ENCODE assay signal across 17 cellular contexts in the genomic region with DNA sequence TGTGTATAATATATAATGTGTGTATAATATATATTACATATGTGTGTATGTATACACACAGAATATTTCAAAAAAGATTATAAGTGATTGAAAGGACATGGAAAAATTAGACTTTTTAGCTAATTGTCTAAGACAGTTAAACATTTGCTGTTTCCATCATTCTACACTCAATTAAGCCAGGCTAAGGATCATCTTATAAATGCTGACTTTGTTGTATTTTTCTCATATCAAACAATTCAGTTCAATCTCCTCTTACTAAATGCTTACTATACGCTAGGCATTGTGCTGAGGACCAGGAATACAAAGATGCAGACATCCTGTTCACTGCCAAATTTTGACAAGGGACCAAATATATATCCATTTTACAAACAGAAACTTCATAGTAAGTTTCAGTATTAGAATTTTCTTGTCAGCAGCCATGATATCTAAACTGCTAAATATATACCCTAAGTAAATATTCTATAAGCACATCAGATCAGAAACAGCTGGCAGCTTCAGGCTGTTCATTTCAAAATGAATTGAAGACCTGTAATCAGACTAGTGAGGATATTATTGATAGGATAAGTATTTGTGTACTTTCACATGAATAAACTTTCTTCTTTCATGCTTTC. TPM values are rescaled to one million over a fixed set of nuclear protein-coding genes. Genes with fewer than 3 reads are reported as not detected.
DNase-seq lines count a peak whose midpoint lies in the region; ATAC-seq, FAIRE-seq and TF ChIP-seq lines count a peak whose summit lies in the region.
"Had no signal": no experiment of that assay in that cellular context is flagged by ENCODE, and none has a peak within 500 bp of the region (broad histone marks: within the 10 kb centered on the region; RNA-seq: fewer than 3 reads in every experiment).

No MANE protein-coding gene starts in this region.

- peak; percentile 17 for ATAC-seq in GM19463 (IDR thresholded peaks at IDR 0.05; ENCODE audit: unreplicated experiment)
- peak; percentile 28 for ATAC-seq in HG03354 (IDR thresholded peaks at IDR 0.05; ENCODE audit: poor library complexity, severe bottlenecking, unreplicated experiment)
- no peak for ATAC-seq in activated CD8-positive, alpha-beta T cell treated with anti-CD3 and anti-CD28 coated beads, Interleukin-2, amount 10 ng/mL, durations not matched to agents 7 days and 5 days
- ATAC-seq in GM19397 (IDR thresholded peaks at IDR 0.05; ENCODE audit: unreplicated experiment): no peak
- ATAC-seq: sciatic nerve had no signal

- no peak overlapping the region for H3K27ac ChIP-seq in transverse colon
- H3K27ac ChIP-seq: BLaER1 had no signal

- peaks cover 21% of the 10 kb centered on the region for H3K36me3 Mint-ChIP-seq in activated CD8-positive, alpha-beta T cell treated with anti-CD3 and anti-CD28 coated beads, Interleukin-2, amount 10 ng/mL, durations not matched to agents 7 days and 5 days (ENCODE audit: low read depth)
- H3K36me3 Mint-ChIP-seq in immature natural killer cell: no peaks in the 10 kb centered on the region

- no peaks in the 10 kb centered on the region for H3K36me3 ChIP-seq in transverse colon
- H3K36me3 ChIP-seq: BLaER1 had no signal

- no peak for DNase-seq in GM18507 (ENCODE audit: extremely low spot score, insufficient read length, low read depth)
- no peak for DNase-seq in activated CD8-positive, alpha-beta T cell treated with anti-CD3 and anti-CD28 coated beads, Interleukin-2, amount 10 ng/mL, durations not matched to agents 7 days and 5 days
- no peak for DNase-seq in transverse colon
- no peak for DNase-seq in immature natural killer cell
- DNase-seq: EL; NCI-H2107; NCI-H82; RPMI8226; stimulated activated CD4-positive, alpha-beta T cell treated with anti-CD3 and anti-CD28 coated beads, Interleukin-4, amount 100 ng/mL, for 24 hours had no signal

- in situ Hi-C loops in transverse colon (cut with MboI; ENCODE audit: low pct_ligation_motif_present in 1 of 4, low pct_unique_long_range_greater_than_20kb in 1 of 4, low sequenced_read_pairs in 3 of 4): loop anchor here (10.0 to 25.0 kb wide), 3 partner anchors 404 to 657 kb away; no protein-coding TSS in a partner anchor

- H3K27me3 Mint-ChIP-seq in activated CD8-positive, alpha-beta T cell treated with anti-CD3 and anti-CD28 coated beads, Interleukin-2, amount 10 ng/mL, durations not matched to agents 7 days and 5 days (ENCODE audit: low read depth): no peaks in the 10 kb centered on the region
- H3K27me3 Mint-ChIP-seq in immature natural killer cell (ENCODE audit: low read depth in 3 of 3): no peaks in the 10 kb centered on the region
- H3K27me3 Mint-ChIP-seq: central memory CD8-positive, alpha-beta T cell had no signal

- no peak for TF ChIP-seq EP300 in transverse colon (IDR thresholded peaks at IDR 0.05; ENCODE audit: low read depth)

- H3K4me3 ChIP-seq in transverse colon: no peak overlapping the region
- H3K4me3 ChIP-seq: BLaER1, lung had no signal

- intact Hi-C loops in transverse colon (cut with DNase I; ENCODE audit: low total_unique reads): no loop called here

- POLR2A ChIA-PET in activated CD8-positive, alpha-beta T cell treated with anti-CD3 and anti-CD28 coated beads, Interleukin-2, amount 10 ng/mL, durations not matched to agents 7 days and 5 days (lab: Charles Lee): interaction anchor here (3.5 to 5.6 kb wide), 3 partner anchors 12 to 69 kb away, joined by 25 to 106 read pairs (median 69); a partner anchor contains a TSS

- H3K4me3 Mint-ChIP-seq in activated CD8-positive, alpha-beta T cell treated with anti-CD3 and anti-CD28 coated beads, Interleukin-2, amount 10 ng/mL, durations not matched to agents 7 days and 5 days: peak overlapping the region; percentile 30
- H3K4me3 Mint-ChIP-seq in immature natural killer cell: no peak overlapping the region
- H3K4me3 Mint-ChIP-seq: central memory CD8-positive, alpha-beta T cell; neural crest cell had no signal

- no peak for TF ChIP-seq CTCF in transverse colon (IDR thresholded peaks at IDR 0.05)

- peaks cover 74% of the 10 kb centered on the region for H3K4me1 Mint-ChIP-seq in activated CD8-positive, alpha-beta T cell treated with anti-CD3 and anti-CD28 coated beads, Interleukin-2, amount 10 ng/mL, durations not matched to agents 7 days and 5 days (ENCODE audit: low read depth)
- H3K4me1 Mint-ChIP-seq in immature natural killer cell: peaks cover 22 to 29% of the 10 kb centered on the region in 2 donors

- peak; percentile 65 for FAIRE-seq in GM18507 (lab: Jason Lieb, UNC)

- CTCF ChIA-PET in activated CD8-positive, alpha-beta T cell treated with anti-CD3 and anti-CD28 coated beads, Interleukin-2, amount 10 ng/mL, durations not matched to agents 7 days and 5 days (lab: Charles Lee): interaction anchor here (0.6 to 2.1 kb wide), 8 partner anchors 10 to 302 kb away, joined by 3 to 8 read pairs (median 4); a partner anchor contains a TSS

- TF ChIP-seq POLR2A in transverse colon (IDR thresholded peaks at IDR 0.05): no peak

- peaks cover 0 to 4% (median 0%) of the 10 kb centered on the region in 4 donors for H3K4me1 ChIP-seq in transverse colon

- H3K9me3 Mint-ChIP-seq in activated CD8-positive, alpha-beta T cell treated with anti-CD3 and anti-CD28 coated beads, Interleukin-2, amount 10 ng/mL, durations not matched to agents 7 days and 5 days (ENCODE audit: insufficient read depth): no peaks in the 10 kb centered on the region
- H3K9me3 Mint-ChIP-seq in immature natural killer cell: peaks cover 0 to 5% (median 0%) of the 10 kb centered on the region in 6 donors
- H3K9me3 Mint-ChIP-seq: central memory CD8-positive, alpha-beta T cell had no signal

- no peaks in the 10 kb centered on the region for H3K27me3 ChIP-seq in transverse colon
- H3K27me3 ChIP-seq: BLaER1 had no signal

- H3K9me3 ChIP-seq in transverse colon: no peaks in the 10 kb centered on the region
- H3K9me3 ChIP-seq: BLaER1 had no signal

- H3K27ac Mint-ChIP-seq in activated CD8-positive, alpha-beta T cell treated with anti-CD3 and anti-CD28 coated beads, Interleukin-2, amount 10 ng/mL, durations not matched to agents 7 days and 5 days: peak overlapping the region; percentile 93
- no peak overlapping the region for H3K27ac Mint-ChIP-seq in immature natural killer cell

- 90 to 94% methylated on average over 1 of the region's 1 CpG for WGBS in transverse colon (ENCODE audit: low coverage in 1 of 2), 2 donors

RNA-seq across cellular contexts. Expression of a gene that starts 10.3 kb away (rescaled TPM):
- 100 to 1,000 TPM; 196 to 204 TPM for total RNA-seq in activated CD8-positive, alpha-beta T cell treated with anti-CD3 and anti-CD28 coated beads, Interleukin-2, amount 10 ng/mL, durations not matched to agents 7 days and 5 days
- under 1 TPM in 2 of 4 donors, not detected in 2; 0.27 to 0.32 TPM for total RNA-seq in transverse colon
- polyA plus RNA-seq in immature natural killer cell: under 1 TPM in 2 of 3 donors, not detected in 1; 0.07 to 0.16 TPM

Comparison
In these comparisons a context has a peak if more than half of its experiments do, and no peak if none do; other contexts are left out.
1. ATAC-seq: peak in GM19463 (single experiment) and HG03354 (single experiment); none in activated CD8-positive, alpha-beta T cell treated with anti-CD3 and anti-CD28 coated beads, Interleukin-2, amount 10 ng/mL, durations not matched to agents 7 days and 5 days (single experiment) and GM19397 (single experiment).
2. RNA of a gene that starts 10.3 kb away (total RNA-seq): 196 to 204 TPM in activated CD8-positive, alpha-beta T cell treated with anti-CD3 and anti-CD28 coated beads, Interleukin-2, amount 10 ng/mL, durations not matched to agents 7 days and 5 days; 0.27 to 0.32 TPM in transverse colon; every median in the first group is over 100 times any median in the second.